1 cellular context compared by ENCODE assay signal in genomic region chr2:218663901-218664300, GRCh38.
TF ChIP-seq lines count a peak whose summit lies in the region.

No MANE protein-coding gene starts in this region.

TF ChIP-seq in HepG2, 621 proteins besides CTCF, POLR2A, EP300 and RAD21:
- TF ChIP-seq AGO2 (optimal IDR thresholded peaks at IDR 0.05; ENCODE audit: low read depth, low read length) (peak; percentile 76), ZNF607 (CRISPR knock-in tag; IDR thresholded peaks at IDR 0.05; ENCODE audit: borderline replicate concordance) (no peak)
TF ChIP-seq in HepG2: peak in this region for 1.
